Comparison of ENCODE assay signal across 9 cellular contexts in the genomic region with DNA sequence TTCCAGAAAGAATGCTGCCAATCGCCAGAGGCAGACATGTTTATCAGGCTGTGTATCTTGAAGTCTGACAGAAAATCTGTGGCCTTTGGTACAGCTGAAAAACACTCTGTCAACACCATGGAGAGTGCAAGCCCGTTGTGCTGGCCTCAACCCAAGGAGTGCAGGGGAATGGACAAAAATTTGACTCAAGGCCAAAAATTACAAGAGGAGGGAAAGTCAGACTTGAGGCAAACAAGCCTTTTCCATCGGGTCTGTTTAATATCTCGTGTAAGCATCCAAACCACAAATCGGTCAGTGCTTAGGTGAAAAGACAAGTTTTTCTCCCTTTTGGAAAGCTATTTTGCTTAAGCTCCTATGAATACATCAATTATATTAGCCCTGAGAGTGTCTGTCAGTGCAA.
DNase-seq lines count a peak whose midpoint lies in the region; ATAC-seq and TF ChIP-seq lines count a peak whose summit lies in the region.
"Had no signal": no experiment of that assay in that cellular context is flagged by ENCODE, and none has a peak within 500 bp of the region (broad histone marks: within the 10 kb centered on the region; RNA-seq: fewer than 3 reads in every experiment).

No MANE protein-coding gene starts in this region.

- peak overlapping the region; percentile 39 for H3K27ac ChIP-seq in cingulate gyrus (ENCODE audit: low read depth, low read length)
- H3K27ac ChIP-seq in vagina, result peak overlapping the region; percentile 51

- no peaks in the 10 kb centered on the region for H3K27me3 ChIP-seq in vagina

- H3K4me1 ChIP-seq in mucosa of descending colon (ENCODE audit: low read depth) (peaks cover 10% of the 10 kb centered on the region), vagina (peaks cover 43% of the 10 kb centered on the region)

- ATAC-seq in mucosa of descending colon (no peak), HG03159 (IDR thresholded peaks at IDR 0.05; ENCODE audit: unreplicated experiment) (no peak), esophagus mucosa (no peak)
- ATAC-seq: stimulated activated memory B cell treated with anti-CD40 and anti-IgM and Interleukin-4, amounts not matched to agents 10 μg/mL and 1 μg/mL and 100 μg/mL, for 72 hours had no signal

- no peak for TF ChIP-seq POLR2A in vagina (IDR thresholded peaks at IDR 0.05)

- no peaks in the 10 kb centered on the region for H3K36me3 ChIP-seq in mucosa of descending colon (ENCODE audit: low read depth)
- H3K36me3 ChIP-seq in vagina, result no peaks in the 10 kb centered on the region

- DNase-seq in NCI-H748 (lab: John Stamatoyannopoulos, UW; ENCODE audit: unreplicated experiment) (peak; percentile 8), NCI-H748 treated with DMSO at 0.1 percent for 48 hours (lab: John Stamatoyannopoulos, UW) (no peak), mucosa of descending colon (peak; percentile 43 to 55 (median 46)), vagina (ENCODE audit: extremely low spot score in 2 of 2) (no peak), NOMO-1 (lab: John Stamatoyannopoulos, UW; ENCODE audit: unreplicated experiment in 2 of 2) (no peak)

- intact Hi-C loops in mucosa of descending colon (cut with DNase I, micrococcal nuclease) (loop anchor here in 1 of 2 donors (5.0 kb wide), 1 partner anchor 279 kb away; no protein-coding TSS in a partner anchor), vagina (cut with DNase I) (loop anchor here (10.0 kb wide), 1 partner anchor 112 kb away; no protein-coding TSS in a partner anchor)

- H3K4me3 ChIP-seq in mucosa of descending colon, result no peak overlapping the region
- H3K4me3 ChIP-seq in vagina, result no peak overlapping the region

- H3K9me3 ChIP-seq in mucosa of descending colon, result no peaks in the 10 kb centered on the region
- no peaks in the 10 kb centered on the region for H3K9me3 ChIP-seq in vagina

- no peak for TF ChIP-seq CTCF in mucosa of descending colon (IDR thresholded peaks at IDR 0.05)
- TF ChIP-seq CTCF in vagina (IDR thresholded peaks at IDR 0.05), result no peak

Comparison
In these comparisons a context has a peak if more than half of its experiments do, and no peak if none do; other contexts are left out.
1. DNase-seq: peak in NCI-H748 (single experiment) and mucosa of descending colon (3 of 3); none in NCI-H748 treated with DMSO at 0.1 percent for 48 hours (single experiment), vagina (0 of 2) and NOMO-1 (0 of 2).